2 cellular contexts compared by ENCODE assay signal in the genomic region with DNA sequence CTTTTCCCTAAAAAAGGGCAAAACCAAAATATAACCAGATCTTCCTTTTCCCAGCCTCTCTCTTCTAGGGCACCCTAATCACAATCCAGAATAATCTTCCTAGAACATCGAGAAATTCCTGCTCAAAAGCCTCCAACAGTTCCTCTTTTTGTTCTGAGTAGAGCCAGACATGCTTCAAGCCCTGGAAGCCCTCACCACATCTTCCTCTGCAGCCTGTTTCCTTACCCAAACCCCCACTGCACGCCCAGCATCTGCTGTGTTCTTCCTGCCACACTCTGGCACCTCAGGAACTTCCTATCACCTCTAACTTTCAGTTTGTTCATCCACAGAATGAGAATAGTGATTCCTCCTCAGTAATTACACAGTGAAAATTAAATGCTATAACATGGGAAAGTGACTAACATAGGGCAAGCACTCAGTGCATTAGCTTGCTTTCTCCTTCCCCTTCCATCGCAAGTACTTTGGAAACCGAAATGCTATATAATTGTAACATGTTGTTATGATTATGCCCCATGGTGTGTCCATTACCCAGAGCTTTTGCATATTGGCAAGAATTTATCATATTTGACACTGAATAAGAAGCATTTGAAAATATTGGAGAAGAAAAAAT.
TF ChIP-seq lines count a peak whose summit lies in the region.

No MANE protein-coding gene starts in this region.

TF ChIP-seq in HCT116, 20 proteins besides CTCF, POLR2A, EP300 and RAD21:
- TF ChIP-seq ZNF274 (IDR thresholded peaks at IDR 0.05; ENCODE audit: low read depth, low read length): no peak
- TF ChIP-seq ZFX (IDR thresholded peaks at IDR 0.05): no peak
- no peak for TF ChIP-seq SP1 (IDR thresholded peaks at IDR 0.05; ENCODE audit: low read depth)
- no peak for TF ChIP-seq EZH2phosphoT487 (IDR thresholded peaks at IDR 0.05; ENCODE audit: borderline replicate concordance)
- TF ChIP-seq SRF (IDR thresholded peaks at IDR 0.05; ENCODE audit: low read depth): no peak
- no peak for TF ChIP-seq CEBPB (IDR thresholded peaks at IDR 0.05; ENCODE audit: low read depth)
- no peak for TF ChIP-seq JUND (IDR thresholded peaks at IDR 0.05)
- TF ChIP-seq CBX3 (IDR thresholded peaks at IDR 0.05; ENCODE audit: low read depth): no peak
- TF ChIP-seq, protein P1, sequence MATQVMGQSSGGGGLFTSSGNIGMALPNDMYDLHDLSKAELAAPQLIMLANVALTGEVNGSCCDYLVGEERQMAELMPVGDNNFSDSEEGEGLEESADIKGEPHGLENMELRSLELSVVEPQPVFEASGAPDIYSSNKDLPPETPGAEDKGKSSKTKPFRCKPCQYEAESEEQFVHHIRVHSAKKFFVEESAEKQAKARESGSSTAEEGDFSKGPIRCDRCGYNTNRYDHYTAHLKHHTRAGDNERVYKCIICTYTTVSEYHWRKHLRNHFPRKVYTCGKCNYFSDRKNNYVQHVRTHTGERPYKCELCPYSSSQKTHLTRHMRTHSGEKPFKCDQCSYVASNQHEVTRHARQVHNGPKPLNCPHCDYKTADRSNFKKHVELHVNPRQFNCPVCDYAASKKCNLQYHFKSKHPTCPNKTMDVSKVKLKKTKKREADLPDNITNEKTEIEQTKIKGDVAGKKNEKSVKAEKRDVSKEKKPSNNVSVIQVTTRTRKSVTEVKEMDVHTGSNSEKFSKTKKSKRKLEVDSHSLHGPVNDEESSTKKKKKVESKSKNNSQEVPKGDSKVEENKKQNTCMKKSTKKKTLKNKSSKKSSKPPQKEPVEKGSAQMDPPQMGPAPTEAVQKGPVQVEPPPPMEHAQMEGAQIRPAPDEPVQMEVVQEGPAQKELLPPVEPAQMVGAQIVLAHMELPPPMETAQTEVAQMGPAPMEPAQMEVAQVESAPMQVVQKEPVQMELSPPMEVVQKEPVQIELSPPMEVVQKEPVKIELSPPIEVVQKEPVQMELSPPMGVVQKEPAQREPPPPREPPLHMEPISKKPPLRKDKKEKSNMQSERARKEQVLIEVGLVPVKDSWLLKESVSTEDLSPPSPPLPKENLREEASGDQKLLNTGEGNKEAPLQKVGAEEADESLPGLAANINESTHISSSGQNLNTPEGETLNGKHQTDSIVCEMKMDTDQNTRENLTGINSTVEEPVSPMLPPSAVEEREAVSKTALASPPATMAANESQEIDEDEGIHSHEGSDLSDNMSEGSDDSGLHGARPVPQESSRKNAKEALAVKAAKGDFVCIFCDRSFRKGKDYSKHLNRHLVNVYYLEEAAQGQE (IDR thresholded peaks at IDR 0.05; ENCODE audit: low read depth): no peak
- TF ChIP-seq SIN3A (IDR thresholded peaks at IDR 0.05; ENCODE audit: low read depth): no peak
- no peak for TF ChIP-seq EZH2 (IDR thresholded peaks at IDR 0.05)
- TF ChIP-seq POLR2AphosphoS5 (IDR thresholded peaks at IDR 0.05; ENCODE audit: low read depth, low read length): no peak
- no peak for TF ChIP-seq TCF7L2 (IDR thresholded peaks at IDR 0.05; ENCODE audit: borderline replicate concordance, extremely low read depth, insufficient read depth, insufficient read length)
- TF ChIP-seq, protein P2, sequence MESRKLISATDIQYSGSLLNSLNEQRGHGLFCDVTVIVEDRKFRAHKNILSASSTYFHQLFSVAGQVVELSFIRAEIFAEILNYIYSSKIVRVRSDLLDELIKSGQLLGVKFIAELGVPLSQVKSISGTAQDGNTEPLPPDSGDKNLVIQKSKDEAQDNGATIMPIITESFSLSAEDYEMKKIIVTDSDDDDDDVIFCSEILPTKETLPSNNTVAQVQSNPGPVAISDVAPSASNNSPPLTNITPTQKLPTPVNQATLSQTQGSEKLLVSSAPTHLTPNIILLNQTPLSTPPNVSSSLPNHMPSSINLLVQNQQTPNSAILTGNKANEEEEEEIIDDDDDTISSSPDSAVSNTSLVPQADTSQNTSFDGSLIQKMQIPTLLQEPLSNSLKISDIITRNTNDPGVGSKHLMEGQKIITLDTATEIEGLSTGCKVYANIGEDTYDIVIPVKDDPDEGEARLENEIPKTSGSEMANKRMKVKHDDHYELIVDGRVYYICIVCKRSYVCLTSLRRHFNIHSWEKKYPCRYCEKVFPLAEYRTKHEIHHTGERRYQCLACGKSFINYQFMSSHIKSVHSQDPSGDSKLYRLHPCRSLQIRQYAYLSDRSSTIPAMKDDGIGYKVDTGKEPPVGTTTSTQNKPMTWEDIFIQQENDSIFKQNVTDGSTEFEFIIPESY (IDR thresholded peaks at IDR 0.05; ENCODE audit: extremely low read depth, insufficient replicate concordance, low read length): no peak
- TF ChIP-seq, protein P3, sequence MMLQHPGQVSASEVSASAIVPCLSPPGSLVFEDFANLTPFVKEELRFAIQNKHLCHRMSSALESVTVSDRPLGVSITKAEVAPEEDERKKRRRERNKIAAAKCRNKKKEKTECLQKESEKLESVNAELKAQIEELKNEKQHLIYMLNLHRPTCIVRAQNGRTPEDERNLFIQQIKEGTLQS (IDR thresholded peaks at IDR 0.05): no peak
- TF ChIP-seq, protein P4, sequence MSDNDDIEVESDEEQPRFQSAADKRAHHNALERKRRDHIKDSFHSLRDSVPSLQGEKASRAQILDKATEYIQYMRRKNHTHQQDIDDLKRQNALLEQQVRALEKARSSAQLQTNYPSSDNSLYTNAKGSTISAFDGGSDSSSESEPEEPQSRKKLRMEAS (IDR thresholded peaks at IDR 0.05): no peak
- no peak for TF ChIP-seq FOSL1 (IDR thresholded peaks at IDR 0.05; ENCODE audit: low read depth)
- no peak for TF ChIP-seq ELF1 (IDR thresholded peaks at IDR 0.05; ENCODE audit: borderline replicate concordance, low read depth)
- no peak for TF ChIP-seq EGR1 (IDR thresholded peaks at IDR 0.05; ENCODE audit: low read depth)

TF ChIP-seq in WTC11, 78 proteins besides CTCF, POLR2A, EP300 and RAD21:
- TF ChIP-seq ESRRA (CRISPR knock-in tag; IDR thresholded peaks at IDR 0.05; ENCODE audit: borderline replicate concordance): no peak
- TF ChIP-seq, protein P5, sequence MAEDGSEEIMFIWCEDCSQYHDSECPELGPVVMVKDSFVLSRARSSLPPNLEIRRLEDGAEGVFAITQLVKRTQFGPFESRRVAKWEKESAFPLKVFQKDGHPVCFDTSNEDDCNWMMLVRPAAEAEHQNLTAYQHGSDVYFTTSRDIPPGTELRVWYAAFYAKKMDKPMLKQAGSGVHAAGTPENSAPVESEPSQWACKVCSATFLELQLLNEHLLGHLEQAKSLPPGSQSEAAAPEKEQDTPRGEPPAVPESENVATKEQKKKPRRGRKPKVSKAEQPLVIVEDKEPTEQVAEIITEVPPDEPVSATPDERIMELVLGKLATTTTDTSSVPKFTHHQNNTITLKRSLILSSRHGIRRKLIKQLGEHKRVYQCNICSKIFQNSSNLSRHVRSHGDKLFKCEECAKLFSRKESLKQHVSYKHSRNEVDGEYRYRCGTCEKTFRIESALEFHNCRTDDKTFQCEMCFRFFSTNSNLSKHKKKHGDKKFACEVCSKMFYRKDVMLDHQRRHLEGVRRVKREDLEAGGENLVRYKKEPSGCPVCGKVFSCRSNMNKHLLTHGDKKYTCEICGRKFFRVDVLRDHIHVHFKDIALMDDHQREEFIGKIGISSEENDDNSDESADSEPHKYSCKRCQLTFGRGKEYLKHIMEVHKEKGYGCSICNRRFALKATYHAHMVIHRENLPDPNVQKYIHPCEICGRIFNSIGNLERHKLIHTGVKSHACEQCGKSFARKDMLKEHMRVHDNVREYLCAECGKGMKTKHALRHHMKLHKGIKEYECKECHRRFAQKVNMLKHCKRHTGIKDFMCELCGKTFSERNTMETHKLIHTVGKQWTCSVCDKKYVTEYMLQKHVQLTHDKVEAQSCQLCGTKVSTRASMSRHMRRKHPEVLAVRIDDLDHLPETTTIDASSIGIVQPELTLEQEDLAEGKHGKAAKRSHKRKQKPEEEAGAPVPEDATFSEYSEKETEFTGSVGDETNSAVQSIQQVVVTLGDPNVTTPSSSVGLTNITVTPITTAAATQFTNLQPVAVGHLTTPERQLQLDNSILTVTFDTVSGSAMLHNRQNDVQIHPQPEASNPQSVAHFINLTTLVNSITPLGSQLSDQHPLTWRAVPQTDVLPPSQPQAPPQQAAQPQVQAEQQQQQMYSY (CRISPR knock-in tag; IDR thresholded peaks at IDR 0.05): no peak
- TF ChIP-seq, protein P6, sequence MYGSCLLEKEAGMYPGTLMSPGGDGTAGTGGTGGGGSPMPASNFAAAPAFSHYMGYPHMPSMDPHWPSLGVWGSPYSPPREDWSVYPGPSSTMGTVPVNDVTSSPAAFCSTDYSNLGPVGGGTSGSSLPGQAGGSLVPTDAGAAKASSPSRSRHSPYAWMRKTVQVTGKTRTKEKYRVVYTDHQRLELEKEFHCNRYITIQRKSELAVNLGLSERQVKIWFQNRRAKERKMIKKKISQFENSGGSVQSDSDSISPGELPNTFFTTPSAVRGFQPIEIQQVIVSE (CRISPR knock-in tag; IDR thresholded peaks at IDR 0.05; ENCODE audit: borderline replicate concordance): no peak
- TF ChIP-seq, protein P7, sequence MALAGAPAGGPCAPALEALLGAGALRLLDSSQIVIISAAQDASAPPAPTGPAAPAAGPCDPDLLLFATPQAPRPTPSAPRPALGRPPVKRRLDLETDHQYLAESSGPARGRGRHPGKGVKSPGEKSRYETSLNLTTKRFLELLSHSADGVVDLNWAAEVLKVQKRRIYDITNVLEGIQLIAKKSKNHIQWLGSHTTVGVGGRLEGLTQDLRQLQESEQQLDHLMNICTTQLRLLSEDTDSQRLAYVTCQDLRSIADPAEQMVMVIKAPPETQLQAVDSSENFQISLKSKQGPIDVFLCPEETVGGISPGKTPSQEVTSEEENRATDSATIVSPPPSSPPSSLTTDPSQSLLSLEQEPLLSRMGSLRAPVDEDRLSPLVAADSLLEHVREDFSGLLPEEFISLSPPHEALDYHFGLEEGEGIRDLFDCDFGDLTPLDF (CRISPR knock-in tag; IDR thresholded peaks at IDR 0.05): no peak
- TF ChIP-seq, protein P4 (CRISPR knock-in tag; IDR thresholded peaks at IDR 0.05): no peak
- TF ChIP-seq FOXJ3 (CRISPR knock-in tag; IDR thresholded peaks at IDR 0.05; ENCODE audit: borderline replicate concordance): no peak
- TF ChIP-seq, protein P8, sequence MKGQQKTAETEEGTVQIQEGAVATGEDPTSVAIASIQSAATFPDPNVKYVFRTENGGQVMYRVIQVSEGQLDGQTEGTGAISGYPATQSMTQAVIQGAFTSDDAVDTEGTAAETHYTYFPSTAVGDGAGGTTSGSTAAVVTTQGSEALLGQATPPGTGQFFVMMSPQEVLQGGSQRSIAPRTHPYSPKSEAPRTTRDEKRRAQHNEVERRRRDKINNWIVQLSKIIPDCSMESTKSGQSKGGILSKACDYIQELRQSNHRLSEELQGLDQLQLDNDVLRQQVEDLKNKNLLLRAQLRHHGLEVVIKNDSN (CRISPR knock-in tag; IDR thresholded peaks at IDR 0.05): no peak
- TF ChIP-seq JAZF1 (CRISPR knock-in tag; IDR thresholded peaks at IDR 0.05): no peak
- TF ChIP-seq, protein P9, sequence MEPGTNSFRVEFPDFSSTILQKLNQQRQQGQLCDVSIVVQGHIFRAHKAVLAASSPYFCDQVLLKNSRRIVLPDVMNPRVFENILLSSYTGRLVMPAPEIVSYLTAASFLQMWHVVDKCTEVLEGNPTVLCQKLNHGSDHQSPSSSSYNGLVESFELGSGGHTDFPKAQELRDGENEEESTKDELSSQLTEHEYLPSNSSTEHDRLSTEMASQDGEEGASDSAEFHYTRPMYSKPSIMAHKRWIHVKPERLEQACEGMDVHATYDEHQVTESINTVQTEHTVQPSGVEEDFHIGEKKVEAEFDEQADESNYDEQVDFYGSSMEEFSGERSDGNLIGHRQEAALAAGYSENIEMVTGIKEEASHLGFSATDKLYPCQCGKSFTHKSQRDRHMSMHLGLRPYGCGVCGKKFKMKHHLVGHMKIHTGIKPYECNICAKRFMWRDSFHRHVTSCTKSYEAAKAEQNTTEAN (CRISPR knock-in tag; IDR thresholded peaks at IDR 0.05): no peak
- TF ChIP-seq, protein P10, sequence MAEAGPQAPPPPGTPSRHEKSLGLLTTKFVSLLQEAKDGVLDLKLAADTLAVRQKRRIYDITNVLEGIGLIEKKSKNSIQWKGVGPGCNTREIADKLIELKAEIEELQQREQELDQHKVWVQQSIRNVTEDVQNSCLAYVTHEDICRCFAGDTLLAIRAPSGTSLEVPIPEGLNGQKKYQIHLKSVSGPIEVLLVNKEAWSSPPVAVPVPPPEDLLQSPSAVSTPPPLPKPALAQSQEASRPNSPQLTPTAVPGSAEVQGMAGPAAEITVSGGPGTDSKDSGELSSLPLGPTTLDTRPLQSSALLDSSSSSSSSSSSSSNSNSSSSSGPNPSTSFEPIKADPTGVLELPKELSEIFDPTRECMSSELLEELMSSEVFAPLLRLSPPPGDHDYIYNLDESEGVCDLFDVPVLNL (CRISPR knock-in tag; IDR thresholded peaks at IDR 0.05; ENCODE audit: borderline replicate concordance, low read depth): no peak
- TF ChIP-seq, protein P11, sequence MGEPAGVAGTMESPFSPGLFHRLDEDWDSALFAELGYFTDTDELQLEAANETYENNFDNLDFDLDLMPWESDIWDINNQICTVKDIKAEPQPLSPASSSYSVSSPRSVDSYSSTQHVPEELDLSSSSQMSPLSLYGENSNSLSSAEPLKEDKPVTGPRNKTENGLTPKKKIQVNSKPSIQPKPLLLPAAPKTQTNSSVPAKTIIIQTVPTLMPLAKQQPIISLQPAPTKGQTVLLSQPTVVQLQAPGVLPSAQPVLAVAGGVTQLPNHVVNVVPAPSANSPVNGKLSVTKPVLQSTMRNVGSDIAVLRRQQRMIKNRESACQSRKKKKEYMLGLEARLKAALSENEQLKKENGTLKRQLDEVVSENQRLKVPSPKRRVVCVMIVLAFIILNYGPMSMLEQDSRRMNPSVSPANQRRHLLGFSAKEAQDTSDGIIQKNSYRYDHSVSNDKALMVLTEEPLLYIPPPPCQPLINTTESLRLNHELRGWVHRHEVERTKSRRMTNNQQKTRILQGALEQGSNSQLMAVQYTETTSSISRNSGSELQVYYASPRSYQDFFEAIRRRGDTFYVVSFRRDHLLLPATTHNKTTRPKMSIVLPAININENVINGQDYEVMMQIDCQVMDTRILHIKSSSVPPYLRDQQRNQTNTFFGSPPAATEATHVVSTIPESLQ (CRISPR knock-in tag; IDR thresholded peaks at IDR 0.05): no peak
- no peak for TF ChIP-seq ZNF317 (CRISPR knock-in tag; IDR thresholded peaks at IDR 0.05; ENCODE audit: borderline replicate concordance, low read depth)
- no peak for TF ChIP-seq ZNF416 (CRISPR knock-in tag; IDR thresholded peaks at IDR 0.05)
- no peak for TF ChIP-seq RELA (CRISPR knock-in tag; IDR thresholded peaks at IDR 0.05; ENCODE audit: borderline replicate concordance)
